In the genomic region with DNA sequence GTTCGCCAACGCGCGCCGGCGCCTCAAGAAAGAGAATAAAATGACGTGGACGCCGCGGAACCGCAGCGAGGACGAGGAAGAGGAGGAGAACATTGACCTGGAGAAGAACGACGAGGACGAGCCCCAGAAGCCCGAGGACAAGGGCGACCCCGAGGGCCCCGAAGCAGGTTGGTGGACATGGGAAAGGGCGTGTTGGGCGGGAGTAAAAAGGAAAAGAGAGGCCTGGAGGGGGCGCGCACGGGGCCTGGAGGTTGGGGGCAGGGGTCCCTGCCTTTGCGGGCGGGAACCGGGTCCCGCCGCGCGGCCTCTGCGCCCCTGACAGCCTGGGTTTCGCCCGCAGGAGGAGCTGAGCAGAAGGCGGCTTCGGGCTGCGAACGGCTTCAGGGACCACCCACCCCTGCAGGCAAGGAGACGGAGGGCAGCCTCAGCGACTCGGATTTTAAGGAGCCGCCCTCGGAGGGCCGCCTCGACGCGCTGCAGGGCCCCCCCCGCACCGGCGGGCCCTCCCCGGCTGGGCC, we compare ENCODE assay signal across 11 cellular contexts. TPM values are rescaled to one million over a fixed set of nuclear protein-coding genes. Genes with fewer than 3 reads are reported as not detected.
DNase-seq lines count a peak whose midpoint lies in the region; ATAC-seq, FAIRE-seq and TF ChIP-seq lines count a peak whose summit lies in the region.
"Had no signal": no experiment of that assay in that cellular context is flagged by ENCODE, and none has a peak within 500 bp of the region (broad histone marks: within the 10 kb centered on the region; RNA-seq: fewer than 3 reads in every experiment).

No MANE protein-coding gene starts in this region.

- H3K9me3 Mint-ChIP-seq in astrocyte (ENCODE audit: unreplicated experiment): peaks cover 12% of the 10 kb centered on the region

- H2AFZ ChIP-seq in astrocyte (ENCODE audit: low read depth, low read length): peak overlapping the region; percentile 26
- peak overlapping the region; percentile 49 for H2AFZ ChIP-seq in keratinocyte (ENCODE audit: control insufficient read depth, low read length)

- H3K36me3 Mint-ChIP-seq in astrocyte (ENCODE audit: low read depth, unreplicated experiment): no peaks in the 10 kb centered on the region
- H3K36me3 Mint-ChIP-seq: stimulated activated memory B cell treated with anti-CD40 and anti-IgM and Interleukin-4, amounts not matched to agents 10 μg/mL and 1 μg/mL and 100 μg/mL, for 72 hours had no signal

- H3K4me1 ChIP-seq in astrocyte (ENCODE audit: insufficient read depth, low read length) (peaks cover 20% of the 10 kb centered on the region), keratinocyte (ENCODE audit: control insufficient read depth, extremely low read depth, insufficient read depth, low read length) (peaks cover 9% of the 10 kb centered on the region), suprapubic skin (peaks cover 24% of the 10 kb centered on the region)

- H3K4me3 ChIP-seq in astrocyte (ENCODE audit: insufficient read depth, low read depth, low read length) (peak overlapping the region; percentile 59), keratinocyte (ENCODE audit: control insufficient read depth in 2 of 3, extremely low read depth in 1 of 3, insufficient read depth in 2 of 3, low read depth in 1 of 3, low read length in 3 of 3) (peak overlapping the region; percentile 78 to 91 (median 88)), suprapubic skin (peak overlapping the region; percentile 75)
- H3K4me3 ChIP-seq: gastroesophageal sphincter had no signal

- H3K27ac ChIP-seq in astrocyte (ENCODE audit: low read depth, low read length) (peak overlapping the region; percentile 55), keratinocyte (ENCODE audit: control insufficient read depth, insufficient read depth, low read length) (peak overlapping the region; percentile 72), suprapubic skin (peak overlapping the region; percentile 96)
- H3K27ac ChIP-seq: gastroesophageal sphincter had no signal

- dilution Hi-C loops in keratinocyte (cut with MboI; ENCODE audit: extremely low pct_ligation_motif_present, low sequenced_read_pairs): no loop called here

- peaks cover 61% of the 10 kb centered on the region for H3K79me2 ChIP-seq in astrocyte (ENCODE audit: insufficient read depth, low read length)
- peaks cover 64% of the 10 kb centered on the region for H3K79me2 ChIP-seq in keratinocyte (ENCODE audit: control insufficient read depth, insufficient read depth, low read length)

- TF ChIP-seq POLR2A in suprapubic skin (IDR thresholded peaks at IDR 0.05): no peak

- H3K9ac ChIP-seq in astrocyte (ENCODE audit: low read length) (peak overlapping the region; percentile 74), keratinocyte (ENCODE audit: control insufficient read depth, extremely low read depth, insufficient read depth, low read length) (peak overlapping the region; percentile 94)

- TF ChIP-seq CTCF in astrocyte (IDR thresholded peaks at IDR 0.05; ENCODE audit: insufficient read depth, low read depth, low read length) (no peak), keratinocyte (optimal IDR thresholded peaks at IDR 0.05 in 1 of 3, IDR thresholded peaks at IDR 0.05 in 1 of 3, conservative IDR thresholded peaks at IDR 0.05 in 1 of 3; ENCODE audit: extremely low read depth in 1 of 3, insufficient read depth in 2 of 3, low read length in 3 of 3) (peak in 2 of 3 experiments; percentile 24 to 34), suprapubic skin (IDR thresholded peaks at IDR 0.05) (no peak)

- H3K27ac Mint-ChIP-seq in astrocyte (ENCODE audit: unreplicated experiment): no peak overlapping the region
- H3K27ac Mint-ChIP-seq: stimulated activated memory B cell treated with anti-CD40 and anti-IgM and Interleukin-4, amounts not matched to agents 10 μg/mL and 1 μg/mL and 100 μg/mL, for 72 hours had no signal

- H3K4me2 ChIP-seq in astrocyte (ENCODE audit: low read length) (peak overlapping the region; percentile 99), keratinocyte (ENCODE audit: control insufficient read depth, extremely low read depth, insufficient read depth, low read depth, low read length) (peak overlapping the region; percentile 99)

- no peaks in the 10 kb centered on the region for H3K4me1 Mint-ChIP-seq in astrocyte (ENCODE audit: low read depth, unreplicated experiment)

- DNase-seq in activated effector memory CD4-positive, alpha-beta T cell treated with anti-CD3 and anti-CD28 coated beads, Interleukin-2, amount 50 U/mL, for 16 hours: peak; percentile 44
- no peak for DNase-seq in activated effector memory CD4-positive, alpha-beta T cell treated with Interleukin-2 at 50 U/mL for 16 hours
- DNase-seq in astrocyte (ENCODE audit: low read depth) (no peak), keratinocyte (ENCODE audit: low read depth, low spot score) (no peak), suprapubic skin (ENCODE audit: low spot score in 2 of 2) (no peak), nucleus accumbens (lab: John Stamatoyannopoulos, UW) (no peak), RKO (ENCODE audit: low spot score) (no peak)
- DNase-seq: Calu3 had no signal

- H3K4me3 Mint-ChIP-seq in astrocyte (ENCODE audit: unreplicated experiment): peak overlapping the region; percentile 14
- H3K4me3 Mint-ChIP-seq: stimulated activated memory B cell treated with anti-CD40 and anti-IgM and Interleukin-4, amounts not matched to agents 10 μg/mL and 1 μg/mL and 100 μg/mL, for 72 hours had no signal

- peaks cover 43% of the 10 kb centered on the region for H3K27me3 Mint-ChIP-seq in astrocyte (ENCODE audit: low read depth, unreplicated experiment)

- H3K36me3 ChIP-seq in astrocyte (ENCODE audit: insufficient read depth, low read length) (no peaks in the 10 kb centered on the region), keratinocyte (ENCODE audit: control insufficient read depth in 2 of 2, extremely low read depth in 1 of 2, insufficient read depth in 2 of 2, low read length in 2 of 2) (peaks cover 0 to 3% of the 10 kb centered on the region in 2 experiments), suprapubic skin (no peaks in the 10 kb centered on the region)
- H3K36me3 ChIP-seq: gastroesophageal sphincter had no signal

- H3K9me3 ChIP-seq in astrocyte (ENCODE audit: insufficient read depth, low read depth, low read length): no peaks in the 10 kb centered on the region
- H3K9me3 ChIP-seq in keratinocyte (ENCODE audit: control insufficient read depth, low read depth, low read length): no peaks in the 10 kb centered on the region
- no peaks in the 10 kb centered on the region for H3K9me3 ChIP-seq in suprapubic skin

- no peak for ATAC-seq in HG03442 (IDR thresholded peaks at IDR 0.05; ENCODE audit: unreplicated experiment)
- ATAC-seq: gastroesophageal sphincter; stimulated activated memory B cell treated with anti-CD40 and anti-IgM and Interleukin-4, amounts not matched to agents 10 μg/mL and 1 μg/mL and 100 μg/mL, for 72 hours had no signal

- TF ChIP-seq EP300 in suprapubic skin (IDR thresholded peaks at IDR 0.05): no peak

- H4K20me1 ChIP-seq in astrocyte (ENCODE audit: insufficient read depth, low read length) (peaks cover 42% of the 10 kb centered on the region), keratinocyte (ENCODE audit: control insufficient read depth, extremely low read depth, insufficient read depth, low read length) (no peaks in the 10 kb centered on the region)

- WGBS in suprapubic skin: 2% methylated on average over 30 of the region's 52 CpGs

- peaks cover 41% of the 10 kb centered on the region for H3K27me3 ChIP-seq in astrocyte (ENCODE audit: insufficient read depth, low read length)
- H3K27me3 ChIP-seq in keratinocyte (ENCODE audit: control insufficient read depth, extremely low read depth, insufficient read depth, low read length): no peaks in the 10 kb centered on the region
- peaks cover 34% of the 10 kb centered on the region for H3K27me3 ChIP-seq in suprapubic skin

- no peak for FAIRE-seq in astrocyte (lab: Jason Lieb, UNC)
- no peak for FAIRE-seq in keratinocyte (lab: Jason Lieb, UNC)

- H3K9me1 ChIP-seq in keratinocyte (ENCODE audit: control insufficient read depth, extremely low read depth, insufficient read depth, low read length): no peaks in the 10 kb centered on the region

RNA-seq across cellular contexts. Expression of gene IRX5, which starts 2.1 kb away (rescaled TPM):
- 0.57 and 0.75 TPM in 2 replicates for total RNA-seq in astrocyte
- polyA plus RNA-seq in keratinocyte: 2.6 to 2.8 TPM (median 2.7 TPM) in 3 replicates
- polyA plus RNA-seq in keratinocyte (2011; ENCODE audit: low read depth): 5.7 TPM
- 1.8 and 2.7 TPM in 2 replicates for polyA plus RNA-seq in keratinocyte (2011; cell fraction: cytosol; rRNA removed)
- 5.9 and 7.6 TPM in 2 replicates for polyA plus RNA-seq in keratinocyte (2011; cell fraction: nucleus; rRNA removed)
- 4.0 and 4.2 TPM in 2 replicates for polyA plus RNA-seq in keratinocyte (2012; ENCODE audit: low replicate concordance)
- polyA minus RNA-seq in keratinocyte: 1.2 to 1.9 TPM (median 1.5 TPM) in 3 replicates
- 12.5 TPM for polyA minus RNA-seq in keratinocyte (2011; cell fraction: cytosol; rRNA and poly(A)+ RNA removed)
- polyA minus RNA-seq in keratinocyte (2011; cell fraction: nucleus; rRNA and poly(A)+ RNA removed): 4.7 and 6.4 TPM in 2 replicates
- total RNA-seq in suprapubic skin: 10 to 100 TPM; 41.3 to 64.8 (median 51.6) TPM

Comparison
In these comparisons a context has a peak if more than half of its experiments do, and no peak if none do; other contexts are left out.
1. CTCF ChIP-seq: peak in keratinocyte (2 of 3); none in astrocyte (single experiment) and suprapubic skin (0 of 2).
2. RNA of gene IRX5, which starts 2.1 kb away (total RNA-seq): 41.3 to 64.8 TPM in suprapubic skin; 0.57 to 0.75 TPM in astrocyte; every median in the first group is over 10 times any median in the second.
3. Peak in every context shown above with its lines, with median percentiles within 50 percentile points of each other: H3K27ac ChIP-seq and H3K4me3 ChIP-seq.